15 cellular contexts compared by ENCODE assay signal in the genomic region with DNA sequence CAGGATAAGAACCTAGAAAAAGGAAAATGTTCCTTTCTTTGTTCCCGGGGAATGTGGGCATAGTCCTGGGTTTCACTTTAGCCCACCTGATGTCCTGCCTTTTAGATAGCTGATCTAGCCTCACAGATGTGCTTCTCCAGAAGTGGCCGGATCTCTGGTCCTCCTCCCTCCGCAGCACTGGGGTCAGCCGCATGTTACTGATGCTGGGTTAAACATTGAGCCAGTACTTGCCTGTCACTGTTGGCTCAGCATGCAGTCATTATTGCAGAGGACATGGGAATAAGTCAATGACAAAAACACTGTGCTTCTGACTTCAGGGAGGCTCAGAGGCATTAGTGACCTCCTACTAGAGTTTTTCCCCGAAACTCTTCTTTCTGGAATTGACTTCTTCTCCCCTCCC. TPM values are rescaled to one million over a fixed set of nuclear protein-coding genes. Genes with fewer than 3 reads are reported as not detected.
DNase-seq lines count a peak whose midpoint lies in the region; ATAC-seq, FAIRE-seq and TF ChIP-seq lines count a peak whose summit lies in the region.
"Had no signal": no experiment of that assay in that cellular context is flagged by ENCODE, and none has a peak within 500 bp of the region (broad histone marks: within the 10 kb centered on the region; RNA-seq: fewer than 3 reads in every experiment).

No MANE protein-coding gene starts in this region.

- H2AK5ac ChIP-seq in trophoblast cell (ENCODE audit: low read length) = no peak overlapping the region

- no peak overlapping the region for H3K4me2 ChIP-seq in trophoblast cell (ENCODE audit: low read length)
- H3K4me2 ChIP-seq: KMS-11 had no signal

- H3K79me1 ChIP-seq in trophoblast cell (ENCODE audit: low read length) = no peaks in the 10 kb centered on the region

- no peak overlapping the region for H2AFZ ChIP-seq in trophoblast cell (ENCODE audit: insufficient read depth, low read length, poor library complexity)

- H3K4me1 Mint-ChIP-seq in CD8-positive, alpha-beta T cell (ENCODE audit: low read depth) = peaks cover 96% of the 10 kb centered on the region
- H3K4me1 Mint-ChIP-seq in activated CD8-positive, alpha-beta T cell treated with anti-CD3 and anti-CD28 coated beads for 36 hours (ENCODE audit: low read depth) = peaks cover 93% of the 10 kb centered on the region

- no peak for FAIRE-seq in GM19239 (lab: Jason Lieb, UNC)
- FAIRE-seq: keratinocyte, TTC549 had no signal

- H3K4me3 ChIP-seq in CD8-positive, alpha-beta T cell (ENCODE audit: low read depth, low read length) = no peak overlapping the region
- H3K4me3 ChIP-seq in gastroesophageal sphincter (no peak overlapping the region), trophoblast cell (ENCODE audit: low read depth, low read length) (no peak overlapping the region)
- H3K4me3 ChIP-seq: upper lobe of left lung had no signal

- no peak for TF ChIP-seq CTCF in CD8-positive, alpha-beta T cell (IDR thresholded peaks at IDR 0.05)
- no peak for TF ChIP-seq CTCF in activated CD8-positive, alpha-beta T cell treated with anti-CD3 and anti-CD28 coated beads for 36 hours (IDR thresholded peaks at IDR 0.05)
- TF ChIP-seq CTCF in gastroesophageal sphincter (IDR thresholded peaks at IDR 0.05) = no peak

- H3K27ac ChIP-seq in CD8-positive, alpha-beta T cell (ENCODE audit: low read depth, low read length) = no peak overlapping the region
- H3K27ac ChIP-seq in gastroesophageal sphincter (peak overlapping the region in 3 of 4 donors; percentile 7 to 31 (median 28)), trophoblast cell (ENCODE audit: low read depth, low read length) (no peak overlapping the region)
- H3K27ac ChIP-seq: KMS-11 had no signal

- H3K27ac Mint-ChIP-seq in CD8-positive, alpha-beta T cell = peak overlapping the region; percentile 92
- H3K27ac Mint-ChIP-seq in activated CD8-positive, alpha-beta T cell treated with anti-CD3 and anti-CD28 coated beads for 36 hours = peak overlapping the region; percentile 84

- 53 to 69% methylated on average over 2 to 5 of the region's 5 CpGs for WGBS in gastroesophageal sphincter (ENCODE audit: low coverage in 1 of 2), 2 donors
- WGBS in trophoblast cell (ENCODE audit: extremely low coverage, insufficient coverage, insufficient read length) = no CpG with 5 or more reads among the region's 5 CpGs

- TF ChIP-seq EP300 in gastroesophageal sphincter (IDR thresholded peaks at IDR 0.05) = no peak

- POLR2A ChIA-PET in CD8-positive, alpha-beta T cell (lab: Charles Lee) = interaction anchor here (1.1 to 1.2 kb wide), 2 partner anchors 22 to 194 kb away, joined by 3 to 4 read pairs; no protein-coding TSS in a partner anchor
- POLR2A ChIA-PET in activated CD8-positive, alpha-beta T cell treated with anti-CD3 and anti-CD28 coated beads for 36 hours (lab: Charles Lee) = interaction anchor here (0.6 to 2.5 kb wide), 4 partner anchors 15 to 202 kb away, joined by 3 to 8 read pairs (median 4); no protein-coding TSS in a partner anchor

- H3K18ac ChIP-seq in trophoblast cell (ENCODE audit: low read length) = peak overlapping the region; percentile 50

- peaks cover 38% of the 10 kb centered on the region for H3K36me3 Mint-ChIP-seq in CD8-positive, alpha-beta T cell
- H3K36me3 Mint-ChIP-seq in activated CD8-positive, alpha-beta T cell treated with anti-CD3 and anti-CD28 coated beads for 36 hours (ENCODE audit: low read depth) = peaks cover 44% of the 10 kb centered on the region

- peak overlapping the region; percentile 89 for H3K4ac ChIP-seq in trophoblast cell (ENCODE audit: low read depth, low read length)

- H3K27me3 ChIP-seq in CD8-positive, alpha-beta T cell (ENCODE audit: insufficient read depth, low read length) = no peaks in the 10 kb centered on the region
- H3K27me3 ChIP-seq in gastroesophageal sphincter (no peaks in the 10 kb centered on the region), trophoblast cell (ENCODE audit: insufficient read depth, low read length) (no peaks in the 10 kb centered on the region)
- H3K27me3 ChIP-seq: upper lobe of left lung had no signal

- peaks cover 93% of the 10 kb centered on the region for H3K4me1 ChIP-seq in CD8-positive, alpha-beta T cell (ENCODE audit: insufficient read depth, low read length)
- H3K4me1 ChIP-seq in gastroesophageal sphincter (peaks cover 0 to 73% (median 13%) of the 10 kb centered on the region in 3 donors), trophoblast cell (ENCODE audit: control insufficient read depth in 1 of 2, insufficient read depth in 2 of 2, low read length in 2 of 2) (peaks cover 2 to 4% of the 10 kb centered on the region in 2 experiments)

- intact Hi-C loops in CD8-positive, alpha-beta T cell (cut with DNase I, micrococcal nuclease) = no loop called here
- intact Hi-C loops in activated CD8-positive, alpha-beta T cell treated with anti-CD3 and anti-CD28 coated beads for 36 hours (cut with micrococcal nuclease) = no loop called here

- H4K8ac ChIP-seq in trophoblast cell (ENCODE audit: low read depth, low read length) = no peak overlapping the region

- peaks cover 8% of the 10 kb centered on the region for H3K36me3 ChIP-seq in CD8-positive, alpha-beta T cell (ENCODE audit: insufficient read depth, low read length)
- H3K36me3 ChIP-seq in gastroesophageal sphincter (peaks cover 0 to 14% of the 10 kb centered on the region in 2 donors), trophoblast cell (ENCODE audit: control insufficient read depth in 1 of 2, insufficient read depth in 2 of 2, low read length in 2 of 2) (peaks cover 2 to 3% of the 10 kb centered on the region in 2 experiments)

- no peak overlapping the region for H2BK12ac ChIP-seq in trophoblast cell (ENCODE audit: low read length)

- no peak overlapping the region for H3K9ac ChIP-seq in trophoblast cell (ENCODE audit: low read length)
- H3K9ac ChIP-seq: KMS-11 had no signal

- DNase-seq in CD8-positive, alpha-beta T cell = no peak
- DNase-seq in activated CD8-positive, alpha-beta T cell treated with anti-CD3 and anti-CD28 coated beads for 36 hours = no peak
- DNase-seq in trophoblast cell (no peak), activated gamma-delta T cell (lab: John Stamatoyannopoulos, UW) (no peak), DMS153 (lab: John Stamatoyannopoulos, UW) (no peak), GM19239 (ENCODE audit: insufficient read length, low spot score) (no peak), foreskin melanocyte (no peak)
- DNase-seq: amniotic stem cell, H7, NCI-H2081 treated with DMSO at 0.1 percent for 48 hours, upper lobe of left lung had no signal

- no peaks in the 10 kb centered on the region for H3K9me3 ChIP-seq in CD8-positive, alpha-beta T cell (ENCODE audit: low read length)
- H3K9me3 ChIP-seq in gastroesophageal sphincter (no peaks in the 10 kb centered on the region), trophoblast cell (ENCODE audit: insufficient read depth, low read depth, low read length) (no peaks in the 10 kb centered on the region)
- H3K9me3 ChIP-seq: upper lobe of left lung had no signal

- H3K79me2 ChIP-seq in trophoblast cell (ENCODE audit: control insufficient read depth, insufficient read depth, low read length, poor library complexity) = peaks cover 8% of the 10 kb centered on the region

- no peak overlapping the region for H3K4me3 Mint-ChIP-seq in CD8-positive, alpha-beta T cell
- no peak overlapping the region for H3K4me3 Mint-ChIP-seq in activated CD8-positive, alpha-beta T cell treated with anti-CD3 and anti-CD28 coated beads for 36 hours

- H2BK5ac ChIP-seq in trophoblast cell (ENCODE audit: low read depth, low read length, poor library complexity) = no peak overlapping the region

- no peak for ATAC-seq in CD8-positive, alpha-beta T cell
- no peak for ATAC-seq in activated CD8-positive, alpha-beta T cell treated with anti-CD3 and anti-CD28 coated beads for 36 hours
- ATAC-seq in gastroesophageal sphincter = no peak

- H3K9me3 Mint-ChIP-seq in CD8-positive, alpha-beta T cell = no peaks in the 10 kb centered on the region
- no peaks in the 10 kb centered on the region for H3K9me3 Mint-ChIP-seq in activated CD8-positive, alpha-beta T cell treated with anti-CD3 and anti-CD28 coated beads for 36 hours

- H3K14ac ChIP-seq in trophoblast cell (ENCODE audit: low read length) = no peak overlapping the region

- no peak for TF ChIP-seq POLR2A in gastroesophageal sphincter (IDR thresholded peaks at IDR 0.05)

- no peak overlapping the region for H3K23ac ChIP-seq in trophoblast cell (ENCODE audit: low read length)

- CTCF ChIA-PET in CD8-positive, alpha-beta T cell (lab: Charles Lee) = interaction anchor here (1.1 to 2.1 kb wide), 3 partner anchors 14 to 29 kb away, joined by 3 to 13 read pairs (median 3); no protein-coding TSS in a partner anchor
- CTCF ChIA-PET in activated CD8-positive, alpha-beta T cell treated with anti-CD3 and anti-CD28 coated beads for 36 hours (lab: Charles Lee) = interaction anchor here (1.0 to 2.4 kb wide), 6 partner anchors 10 to 311 kb away, joined by 3 to 9 read pairs (median 4); no protein-coding TSS in a partner anchor

- no peaks in the 10 kb centered on the region for H3K27me3 Mint-ChIP-seq in CD8-positive, alpha-beta T cell (ENCODE audit: low read depth)
- H3K27me3 Mint-ChIP-seq in activated CD8-positive, alpha-beta T cell treated with anti-CD3 and anti-CD28 coated beads for 36 hours = no peaks in the 10 kb centered on the region

- no peak overlapping the region for H2BK120ac ChIP-seq in trophoblast cell (ENCODE audit: insufficient read depth, low read length, poor library complexity)

- H4K91ac ChIP-seq in trophoblast cell (ENCODE audit: low read depth, low read length) = no peak overlapping the region

- no peak overlapping the region for H4K12ac ChIP-seq in trophoblast cell (ENCODE audit: low read depth, low read length)

RNA-seq across cellular contexts. Expression of a gene that starts 27.6 kb away (rescaled TPM):
- 10 to 100 TPM; 59.0 to 60.3 TPM for total RNA-seq in CD8-positive, alpha-beta T cell
- total RNA-seq in activated CD8-positive, alpha-beta T cell treated with anti-CD3 and anti-CD28 coated beads for 36 hours = 10 to 100 TPM; 68.3 to 69.7 TPM
- 100 to 1,000 TPM in 1 of 4 donors, 10 to 100 TPM in 3; 63.0 to 131 (median 89.5) TPM for total RNA-seq in gastroesophageal sphincter
- polyA plus RNA-seq in trophoblast cell (2013) = 48.7 and 51.4 TPM in 2 replicates

Comparison
In these comparisons a context has a peak if more than half of its experiments do, and no peak if none do; other contexts are left out.
1. H3K27ac ChIP-seq: peak in gastroesophageal sphincter (3 of 4); none in CD8-positive, alpha-beta T cell (single experiment) and trophoblast cell (single experiment).